ENCODE assay signal across 4 cellular contexts in genomic region chr19:45615056-45615455, GRCh38. TPM values are rescaled to one million over a fixed set of nuclear protein-coding genes. Genes with fewer than 3 reads are reported as not detected.
"Had no signal": no experiment of that assay in that cellular context is flagged by ENCODE, and none has a peak within 500 bp of the region (broad histone marks: within the 10 kb centered on the region; RNA-seq: fewer than 3 reads in every experiment).

No MANE protein-coding gene starts in this region.

RNA-seq across cellular contexts. Expression of gene GPR4, which starts 13.0 kb away (rescaled TPM):
- total RNA-seq: activated CD8-positive, alpha-beta T cell treated with anti-CD3 and anti-CD28 coated beads, Interleukin-2, amount 10 ng/mL, durations not matched to agents 7 days and 5 days; activated naive CD8-positive, alpha-beta T cell treated with anti-CD3 and anti-CD28 coated beads, Interleukin-2, amount 10 ng/mL, durations not matched to agents 7 days and 5 days; mononuclear cell had no signal

RNA-seq across cellular contexts. Expression of gene GIPR, which starts 53.0 kb away (rescaled TPM):
- total RNA-seq: occipital lobe had no signal
